ENCODE assay signal across 8 cellular contexts in genomic region chr12:47207005-47207717, GRCh38.
DNase-seq lines count a peak whose midpoint lies in the region; ATAC-seq lines count a peak whose summit lies in the region.

No MANE protein-coding gene starts in this region.

- no peaks in the 10 kb centered on the region for H3K27me3 Mint-ChIP-seq in central memory CD8-positive, alpha-beta T cell
- H3K27me3 Mint-ChIP-seq in stimulated activated naive CD8-positive, alpha-beta T cell treated with anti-CD3 and anti-CD28 coated beads, Interleukin-15, amount 100 ng/mL, for 72 hours, result no peaks in the 10 kb centered on the region

- peak overlapping the region; percentile 72 for H3K4me3 Mint-ChIP-seq in central memory CD8-positive, alpha-beta T cell
- peak overlapping the region; percentile 66 to 87 for H3K4me3 Mint-ChIP-seq in stimulated activated naive CD8-positive, alpha-beta T cell treated with anti-CD3 and anti-CD28 coated beads, Interleukin-15, amount 100 ng/mL, for 72 hours

- DNase-seq in NCI-H510A treated with DMSO at 0.1 percent for 48 hours (lab: John Stamatoyannopoulos, UW) (peak; percentile 25), NCI-H510A (lab: John Stamatoyannopoulos, UW) (no peak), MV-4-11 (lab: John Stamatoyannopoulos, UW) (peak; percentile 66), DMS153 treated with DMSO at 0.1 percent for 48 hours (lab: John Stamatoyannopoulos, UW; ENCODE audit: unreplicated experiment) (no peak), NCI-H128 (lab: John Stamatoyannopoulos, UW; ENCODE audit: unreplicated experiment) (no peak)
- no peak for DNase-seq in central memory CD8-positive, alpha-beta T cell (ENCODE audit: low spot score in 2 of 2)
- DNase-seq in stimulated activated naive CD8-positive, alpha-beta T cell treated with anti-CD3 and anti-CD28 coated beads, Interleukin-15, amount 100 ng/mL, for 72 hours, result peak in 1 of 2 donors; percentile 58

- H3K9me3 Mint-ChIP-seq in central memory CD8-positive, alpha-beta T cell, result no peaks in the 10 kb centered on the region
- H3K9me3 Mint-ChIP-seq in stimulated activated naive CD8-positive, alpha-beta T cell treated with anti-CD3 and anti-CD28 coated beads, Interleukin-15, amount 100 ng/mL, for 72 hours, result no peaks in the 10 kb centered on the region

- H3K4me1 Mint-ChIP-seq in central memory CD8-positive, alpha-beta T cell, result peaks cover 81% of the 10 kb centered on the region
- H3K4me1 Mint-ChIP-seq in stimulated activated naive CD8-positive, alpha-beta T cell treated with anti-CD3 and anti-CD28 coated beads, Interleukin-15, amount 100 ng/mL, for 72 hours, result peaks cover 92% of the 10 kb centered on the region

- peak; percentile 60 for ATAC-seq in HG02642 (IDR thresholded peaks at IDR 0.05; ENCODE audit: poor library complexity, unreplicated experiment)
- peak; percentile 66 for ATAC-seq in central memory CD8-positive, alpha-beta T cell (replicated peaks; ENCODE audit: extremely low read depth, poor library complexity, severe bottlenecking)
- peak; percentile 61 for ATAC-seq in stimulated activated naive CD8-positive, alpha-beta T cell treated with anti-CD3 and anti-CD28 coated beads, Interleukin-15, amount 100 ng/mL, for 72 hours

- H3K27ac Mint-ChIP-seq in central memory CD8-positive, alpha-beta T cell (ENCODE audit: low read depth), result peak overlapping the region; percentile 69
- peak overlapping the region; percentile 84 to 92 for H3K27ac Mint-ChIP-seq in stimulated activated naive CD8-positive, alpha-beta T cell treated with anti-CD3 and anti-CD28 coated beads, Interleukin-15, amount 100 ng/mL, for 72 hours

- peaks cover 72% of the 10 kb centered on the region for H3K36me3 Mint-ChIP-seq in central memory CD8-positive, alpha-beta T cell (ENCODE audit: insufficient read depth)

Comparison
In these comparisons a context has a peak if more than half of its experiments do, and no peak if none do; other contexts are left out.
1. DNase-seq: peak in NCI-H510A treated with DMSO at 0.1 percent for 48 hours (single experiment) and MV-4-11 (single experiment); none in NCI-H510A (single experiment), central memory CD8-positive, alpha-beta T cell (0 of 2), DMS153 treated with DMSO at 0.1 percent for 48 hours (single experiment) and NCI-H128 (single experiment).
2. Peak in every context shown above with its lines, with median percentiles within 50 percentile points of each other: ATAC-seq.